In the genomic region with DNA sequence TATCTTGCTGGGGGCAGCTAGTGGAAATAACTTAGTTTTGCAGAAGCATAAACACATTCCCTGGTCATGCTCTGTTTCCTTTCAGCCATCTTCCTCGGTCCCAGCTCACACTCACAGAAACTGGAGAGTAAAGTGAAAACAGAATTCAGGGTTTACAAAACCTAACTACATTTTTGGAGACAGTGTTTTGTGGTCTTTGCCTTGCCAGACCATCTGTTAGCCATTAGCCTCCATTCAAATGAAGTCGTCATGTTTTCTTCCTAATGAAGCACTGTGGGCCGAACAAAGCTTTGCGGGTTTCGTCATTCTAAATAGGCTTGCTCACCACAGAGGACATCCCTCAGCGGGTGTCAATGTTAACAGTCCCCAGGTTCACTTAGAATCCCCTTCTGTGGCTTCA, we compare ENCODE assay signal across 14 cellular contexts.
DNase-seq lines count a peak whose midpoint lies in the region; ATAC-seq and TF ChIP-seq lines count a peak whose summit lies in the region.
"Had no signal": no experiment of that assay in that cellular context is flagged by ENCODE, and none has a peak within 500 bp of the region (broad histone marks: within the 10 kb centered on the region; RNA-seq: fewer than 3 reads in every experiment).

No MANE protein-coding gene starts in this region.

- no peak overlapping the region for H3K9ac ChIP-seq in mammary epithelial cell (ENCODE audit: insufficient read depth, low read length)

- H3K4me1 ChIP-seq in breast epithelium (no peaks in the 10 kb centered on the region), mammary epithelial cell (ENCODE audit: insufficient read depth, low read length) (no peaks in the 10 kb centered on the region), testis (no peaks in the 10 kb centered on the region)

- intact Hi-C loops in breast epithelium (cut with DNase I; ENCODE audit: low total_unique reads) = no loop called here
- intact Hi-C loops in mammary epithelial cell (cut with micrococcal nuclease) = no loop called here
- intact Hi-C loops in testis (cut with DNase I; ENCODE audit: low total_unique reads) = no loop called here
- intact Hi-C loops in Calu3 (cut with micrococcal nuclease; ENCODE audit: unreplicated experiment) = no loop called here

- TF ChIP-seq POLR2A in breast epithelium (IDR thresholded peaks at IDR 0.05) (no peak), testis (IDR thresholded peaks at IDR 0.05) (no peak)

- TF ChIP-seq CTCF in breast epithelium (IDR thresholded peaks at IDR 0.05) (no peak), mammary epithelial cell (conservative IDR thresholded peaks at IDR 0.05 in 1 of 2, IDR thresholded peaks at IDR 0.05 in 1 of 2; ENCODE audit: extremely low read depth in 1 of 2, insufficient read depth in 1 of 2, low read depth in 1 of 2, low read length in 2 of 2) (no peak), brain (conservative IDR thresholded peaks at IDR 0.05) (no peak), testis (IDR thresholded peaks at IDR 0.05) (no peak), omental fat pad (IDR thresholded peaks at IDR 0.05) (no peak), Calu3 (IDR thresholded peaks at IDR 0.05; ENCODE audit: unreplicated experiment) (no peak)

- in situ Hi-C loops in mammary epithelial cell (cut with MboI; ENCODE audit: low sequenced_read_pairs in 2 of 2) = no loop called here

- CTCF ChIA-PET in mammary epithelial cell (lab: Charles Lee; ENCODE audit: low non-redundant PET) = no interaction called here
- CTCF ChIA-PET in Calu3 (lab: Charles Lee) = interaction anchor here (1.2 kb wide), 1 partner anchor 10 kb away, joined by 3 read pairs; no protein-coding TSS in a partner anchor

- DNase-seq in breast epithelium (ENCODE audit: low spot score in 2 of 2) = no peak
- DNase-seq in mammary epithelial cell = no peak
- peak; percentile 13 for DNase-seq in kidney glomerular epithelial cell (lab: John Stamatoyannopoulos, UW)
- DNase-seq in testis = peak; percentile 17
- no peak for DNase-seq in omental fat pad (ENCODE audit: low spot score)
- DNase-seq in Calu3 = no peak
- DNase-seq: activated CD4-positive, alpha-beta memory T cell treated with anti-CD3 and anti-CD28 coated beads, Interleukin-2, amount 10 ng/mL, durations not matched to agents 7 days and 5 days; activated naive CD4-positive, alpha-beta T cell treated with anti-CD3 and anti-CD28 coated beads, Interleukin-2, amount 50 U/mL, for 16 hours; NCI-H1048; stimulated activated CD4-positive, alpha-beta T cell treated with anti-CD3 and anti-CD28 coated beads, Interleukin-4, amount 100 ng/mL, for 1 hour had no signal

- dilution Hi-C loops in mammary epithelial cell (cut with HindIII; ENCODE audit: low sequenced_read_pairs) = no loop called here

- H3K4me3 Mint-ChIP-seq in brain (no peak overlapping the region), Calu3 (ENCODE audit: low read depth, unreplicated experiment) (no peak overlapping the region)
- H3K4me3 Mint-ChIP-seq: activated CD4-positive, alpha-beta memory T cell treated with anti-CD3 and anti-CD28 coated beads, Interleukin-2, amount 10 ng/mL, durations not matched to agents 7 days and 5 days had no signal

- H3K27ac Mint-ChIP-seq in brain (peak overlapping the region in 4 of 5 experiments; percentile 9 to 64 (median 56)), Calu3 (ENCODE audit: unreplicated experiment) (no peak overlapping the region)
- H3K27ac Mint-ChIP-seq: activated CD4-positive, alpha-beta memory T cell treated with anti-CD3 and anti-CD28 coated beads, Interleukin-2, amount 10 ng/mL, durations not matched to agents 7 days and 5 days had no signal

- H3K9me3 Mint-ChIP-seq in brain = peaks cover 5 to 15% (median 14%) of the 10 kb centered on the region in 5 experiments
- peaks cover 3% of the 10 kb centered on the region for H3K9me3 Mint-ChIP-seq in Calu3 (ENCODE audit: low read depth, unreplicated experiment)
- H3K9me3 Mint-ChIP-seq: activated CD4-positive, alpha-beta memory T cell treated with anti-CD3 and anti-CD28 coated beads, Interleukin-2, amount 10 ng/mL, durations not matched to agents 7 days and 5 days had no signal

- BruUV-seq in mammary epithelial cell (replicated peaks; lab: Mats Ljungman, UMichigan) = no TSS peak
- BruUV-seq in Calu3 (replicated peaks; lab: Mats Ljungman, UMichigan) = no TSS peak

- no peak for ATAC-seq in omental fat pad (ENCODE audit: low FRiP score)
- ATAC-seq in HG03354 (IDR thresholded peaks at IDR 0.05; ENCODE audit: poor library complexity, severe bottlenecking, unreplicated experiment) = no peak

- H3K27me3 ChIP-seq in breast epithelium (no peaks in the 10 kb centered on the region), mammary epithelial cell (ENCODE audit: insufficient read depth, low read length) (no peaks in the 10 kb centered on the region), testis (no peaks in the 10 kb centered on the region)
- H3K27me3 ChIP-seq: neutrophil had no signal

- H3K9me3 ChIP-seq in breast epithelium (peaks cover 0 to 12% of the 10 kb centered on the region in 2 donors), mammary epithelial cell (replicated peaks; ENCODE audit: insufficient read depth, low read length) (no peaks in the 10 kb centered on the region), testis (no peaks in the 10 kb centered on the region)
- H3K9me3 ChIP-seq: neutrophil had no signal

- no peaks in the 10 kb centered on the region for H3K79me2 ChIP-seq in mammary epithelial cell (ENCODE audit: insufficient read depth, low read length)

- peak overlapping the region; percentile 67 to 80 for H3K27ac ChIP-seq in breast epithelium
- no peak overlapping the region for H3K27ac ChIP-seq in mammary epithelial cell (ENCODE audit: insufficient read depth, low read depth, low read length)
- H3K27ac ChIP-seq in testis = peak overlapping the region in 1 of 2 donors; percentile 5
- H3K27ac ChIP-seq: neutrophil, SK-N-MC had no signal

- H3K36me3 ChIP-seq in breast epithelium (no peaks in the 10 kb centered on the region), mammary epithelial cell (ENCODE audit: insufficient read depth, low read length) (no peaks in the 10 kb centered on the region), testis (ENCODE audit: low read depth, missing control alignments) (no peaks in the 10 kb centered on the region)
- H3K36me3 ChIP-seq: neutrophil had no signal

- WGBS in mammary epithelial cell (ENCODE audit: low coverage, missing lambda C conversion rate) = 77% methylated on average over 6 of the region's 6 CpGs
- 58 to 65% methylated on average over 6 of the region's 6 CpGs for WGBS in testis, 2 donors

- no peaks in the 10 kb centered on the region for H4K20me1 ChIP-seq in mammary epithelial cell (ENCODE audit: insufficient read depth, low read length)

- H3K4me1 Mint-ChIP-seq in brain (peaks cover 11% of the 10 kb centered on the region), Calu3 (ENCODE audit: low read depth, unreplicated experiment) (no peaks in the 10 kb centered on the region)
- H3K4me1 Mint-ChIP-seq: activated CD4-positive, alpha-beta memory T cell treated with anti-CD3 and anti-CD28 coated beads, Interleukin-2, amount 10 ng/mL, durations not matched to agents 7 days and 5 days had no signal

- H3K4me3 ChIP-seq in breast epithelium (no peak overlapping the region), mammary epithelial cell (replicated peaks in 1 of 3; ENCODE audit: insufficient read depth in 1 of 3, low read depth in 2 of 3, low read length in 3 of 3) (no peak overlapping the region), testis (no peak overlapping the region)
- H3K4me3 ChIP-seq: SK-N-MC had no signal

- no peaks in the 10 kb centered on the region for H3K36me3 Mint-ChIP-seq in brain
- H3K36me3 Mint-ChIP-seq in Calu3 (ENCODE audit: insufficient read depth, unreplicated experiment) = no peaks in the 10 kb centered on the region

- H3K27me3 Mint-ChIP-seq in brain (no peaks in the 10 kb centered on the region), Calu3 (ENCODE audit: unreplicated experiment) (peaks cover 20% of the 10 kb centered on the region)
- H3K27me3 Mint-ChIP-seq: activated CD4-positive, alpha-beta memory T cell treated with anti-CD3 and anti-CD28 coated beads, Interleukin-2, amount 10 ng/mL, durations not matched to agents 7 days and 5 days had no signal

- H2AFZ ChIP-seq in mammary epithelial cell (ENCODE audit: low read depth, low read length) = no peak overlapping the region

- no peak overlapping the region for H3K4me2 ChIP-seq in mammary epithelial cell (ENCODE audit: insufficient read depth, low read depth, low read length)

Comparison
In these comparisons a context has a peak if more than half of its experiments do, and no peak if none do; other contexts are left out.
1. DNase-seq: peak in kidney glomerular epithelial cell (single experiment) and testis (single experiment); none in breast epithelium (0 of 2), mammary epithelial cell (single experiment), omental fat pad (single experiment) and Calu3 (single experiment).